In the genomic region with DNA sequence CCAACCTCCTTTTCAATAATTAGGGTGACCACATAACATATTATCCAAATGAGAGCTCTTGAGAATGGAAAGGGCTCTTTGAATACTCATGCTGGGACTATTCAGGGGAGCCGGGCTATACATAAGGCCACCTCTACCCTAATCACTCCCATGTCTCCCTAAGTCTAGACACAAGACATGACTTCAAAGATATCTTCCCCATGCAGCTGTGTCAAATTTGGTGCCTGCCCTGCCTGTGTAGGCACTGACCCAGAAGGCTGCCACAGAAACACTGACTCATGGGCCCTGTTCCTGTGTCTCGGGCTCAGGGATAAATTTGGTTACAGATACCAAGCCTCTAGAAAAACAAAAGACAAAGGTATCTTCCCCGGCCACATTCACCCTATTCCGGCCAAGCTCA, we compare ENCODE assay signal across 19 cellular contexts.
A peak's percentile ranks its signal among the peaks of the same experiment; 100 is the strongest.
DNase-seq lines count a peak whose midpoint lies in the region; FAIRE-seq and TF ChIP-seq lines count a peak whose summit lies in the region.
"Had no signal": no experiment of that assay in that cellular context is flagged by ENCODE, and none has a peak within 500 bp of the region (broad histone marks: within the 10 kb centered on the region; RNA-seq: fewer than 3 reads in every experiment).

No MANE protein-coding gene starts in this region.

- no peaks in the 10 kb centered on the region for H4K20me1 ChIP-seq in astrocyte (ENCODE audit: insufficient read depth, low read length)

- no peaks in the 10 kb centered on the region for H3K27me3 ChIP-seq in astrocyte (ENCODE audit: insufficient read depth, low read length)

- H3K4me3 ChIP-seq in astrocyte (ENCODE audit: insufficient read depth, low read depth, low read length) = no peak overlapping the region

- peaks cover 53% of the 10 kb centered on the region for H3K4me1 ChIP-seq in astrocyte (ENCODE audit: insufficient read depth, low read length)

- peak overlapping the region; percentile 17 for H3K4me2 ChIP-seq in astrocyte (ENCODE audit: low read length)

- H3K9ac ChIP-seq in astrocyte (ENCODE audit: low read length) = peak overlapping the region; percentile 32

- no peaks in the 10 kb centered on the region for H3K9me3 ChIP-seq in astrocyte (ENCODE audit: insufficient read depth, low read depth, low read length)

- peaks cover 67% of the 10 kb centered on the region for H3K36me3 Mint-ChIP-seq in HFFc6 (ENCODE audit: low read depth)
- peaks cover 13% of the 10 kb centered on the region for H3K36me3 Mint-ChIP-seq in astrocyte (ENCODE audit: low read depth, unreplicated experiment)
- no peaks in the 10 kb centered on the region for H3K36me3 Mint-ChIP-seq in Calu3 (ENCODE audit: insufficient read depth, unreplicated experiment)
- H3K36me3 Mint-ChIP-seq: activated CD8-positive, alpha-beta memory T cell treated with anti-CD3 and anti-CD28 coated beads, Interleukin-2, amount 10 ng/mL, durations not matched to agents 7 days and 5 days; CD4-positive, alpha-beta memory T cell; memory B cell had no signal

- TF ChIP-seq CTCF in HFFc6 (IDR thresholded peaks at IDR 0.05) = no peak
- TF ChIP-seq CTCF in astrocyte (IDR thresholded peaks at IDR 0.05; ENCODE audit: insufficient read depth, low read depth, low read length) = no peak
- TF ChIP-seq CTCF in Calu3 (IDR thresholded peaks at IDR 0.05; ENCODE audit: unreplicated experiment) = no peak

- no peaks in the 10 kb centered on the region for H3K36me3 ChIP-seq in astrocyte (ENCODE audit: insufficient read depth, low read length)

- intact Hi-C loops in Calu3 (cut with micrococcal nuclease; ENCODE audit: unreplicated experiment) = no loop called here

- H3K27me3 Mint-ChIP-seq in HFFc6 (ENCODE audit: insufficient read depth) = peaks cover 5% of the 10 kb centered on the region
- no peaks in the 10 kb centered on the region for H3K27me3 Mint-ChIP-seq in astrocyte (ENCODE audit: low read depth, unreplicated experiment)
- no peaks in the 10 kb centered on the region for H3K27me3 Mint-ChIP-seq in Calu3 (ENCODE audit: unreplicated experiment)

- no TSS peak for BruUV-seq in Calu3 (replicated peaks; lab: Mats Ljungman, UMichigan)

- peak overlapping the region; percentile 61 for H3K27ac ChIP-seq in astrocyte (ENCODE audit: low read depth, low read length)

- peaks cover 90% of the 10 kb centered on the region for H3K4me1 Mint-ChIP-seq in HFFc6 (ENCODE audit: low read depth)
- H3K4me1 Mint-ChIP-seq in astrocyte (ENCODE audit: low read depth, unreplicated experiment) = peaks cover 50% of the 10 kb centered on the region
- peaks cover 13% of the 10 kb centered on the region for H3K4me1 Mint-ChIP-seq in Calu3 (ENCODE audit: low read depth, unreplicated experiment)
- H3K4me1 Mint-ChIP-seq: activated CD8-positive, alpha-beta memory T cell treated with anti-CD3 and anti-CD28 coated beads, Interleukin-2, amount 10 ng/mL, durations not matched to agents 7 days and 5 days; CD4-positive, alpha-beta memory T cell; memory B cell had no signal

- FAIRE-seq in astrocyte (lab: Jason Lieb, UNC) = peak; percentile 76

- DNase-seq in AG08395 (ENCODE audit: low spot score) = peak; percentile 65
- DNase-seq in HFFc6 = peak; percentile 68
- peak; percentile 91 for DNase-seq in astrocyte (ENCODE audit: low read depth)
- DNase-seq in iris pigment epithelial cell (ENCODE audit: low read depth) = peak; percentile 37
- DNase-seq in Calu3 = no peak
- DNase-seq in amniotic stem cell (lab: John Stamatoyannopoulos, UW) = no peak
- no peak for DNase-seq in mucosa of gallbladder (ENCODE audit: low spot score)
- no peak for DNase-seq in middle frontal gyrus (ENCODE audit: extremely low spot score, low spot score)
- DNase-seq: ACHN; activated CD4-positive, alpha-beta T cell treated with anti-CD3 and anti-CD28 coated beads for 1 hour; activated CD8-positive, alpha-beta memory T cell treated with anti-CD3 and anti-CD28 coated beads, Interleukin-2, amount 10 ng/mL, durations not matched to agents 7 days and 5 days; amygdala; CD4-positive, alpha-beta memory T cell; DMS79; NCI-H146; NCI-H226; SHP77 treated with DMSO at 0.1 percent for 48 hours; stimulated activated CD4-positive, alpha-beta T cell treated with anti-CD3 and anti-CD28 coated beads, Interleukin-2, amount 100 ng/mL, for 24 hours had no signal

- H2AFZ ChIP-seq in astrocyte (ENCODE audit: low read depth, low read length) = no peak overlapping the region

- CTCF ChIA-PET in Calu3 (lab: Charles Lee) = no interaction called here

- peak overlapping the region; percentile 83 for H3K27ac Mint-ChIP-seq in HFFc6
- H3K27ac Mint-ChIP-seq in astrocyte (ENCODE audit: unreplicated experiment) = peak overlapping the region; percentile 70
- H3K27ac Mint-ChIP-seq in Calu3 (ENCODE audit: unreplicated experiment) = no peak overlapping the region
- H3K27ac Mint-ChIP-seq: activated CD8-positive, alpha-beta memory T cell treated with anti-CD3 and anti-CD28 coated beads, Interleukin-2, amount 10 ng/mL, durations not matched to agents 7 days and 5 days; CD4-positive, alpha-beta memory T cell; memory B cell had no signal

- H3K4me3 Mint-ChIP-seq in HFFc6 = peak overlapping the region; percentile 45
- no peak overlapping the region for H3K4me3 Mint-ChIP-seq in astrocyte (ENCODE audit: unreplicated experiment)
- H3K4me3 Mint-ChIP-seq in Calu3 (ENCODE audit: low read depth, unreplicated experiment) = no peak overlapping the region
- H3K4me3 Mint-ChIP-seq: activated CD8-positive, alpha-beta memory T cell treated with anti-CD3 and anti-CD28 coated beads, Interleukin-2, amount 10 ng/mL, durations not matched to agents 7 days and 5 days; CD4-positive, alpha-beta memory T cell; memory B cell had no signal

- H3K9me3 Mint-ChIP-seq in HFFc6 = no peaks in the 10 kb centered on the region
- peaks cover 2% of the 10 kb centered on the region for H3K9me3 Mint-ChIP-seq in astrocyte (ENCODE audit: unreplicated experiment)
- H3K9me3 Mint-ChIP-seq in Calu3 (ENCODE audit: low read depth, unreplicated experiment) = no peaks in the 10 kb centered on the region
- H3K9me3 Mint-ChIP-seq: CD4-positive, alpha-beta memory T cell; memory B cell had no signal

- H3K79me2 ChIP-seq in astrocyte (ENCODE audit: insufficient read depth, low read length) = peaks cover 7% of the 10 kb centered on the region

Comparison
In these comparisons a context has a peak if more than half of its experiments do, and no peak if none do; other contexts are left out.
1. DNase-seq: peak in AG08395 (single experiment), HFFc6 (single experiment), astrocyte (single experiment) and iris pigment epithelial cell (single experiment); none in Calu3 (single experiment), amniotic stem cell (single experiment), mucosa of gallbladder (single experiment) and middle frontal gyrus (single experiment).